12 cellular contexts compared by ENCODE assay signal in the genomic region with DNA sequence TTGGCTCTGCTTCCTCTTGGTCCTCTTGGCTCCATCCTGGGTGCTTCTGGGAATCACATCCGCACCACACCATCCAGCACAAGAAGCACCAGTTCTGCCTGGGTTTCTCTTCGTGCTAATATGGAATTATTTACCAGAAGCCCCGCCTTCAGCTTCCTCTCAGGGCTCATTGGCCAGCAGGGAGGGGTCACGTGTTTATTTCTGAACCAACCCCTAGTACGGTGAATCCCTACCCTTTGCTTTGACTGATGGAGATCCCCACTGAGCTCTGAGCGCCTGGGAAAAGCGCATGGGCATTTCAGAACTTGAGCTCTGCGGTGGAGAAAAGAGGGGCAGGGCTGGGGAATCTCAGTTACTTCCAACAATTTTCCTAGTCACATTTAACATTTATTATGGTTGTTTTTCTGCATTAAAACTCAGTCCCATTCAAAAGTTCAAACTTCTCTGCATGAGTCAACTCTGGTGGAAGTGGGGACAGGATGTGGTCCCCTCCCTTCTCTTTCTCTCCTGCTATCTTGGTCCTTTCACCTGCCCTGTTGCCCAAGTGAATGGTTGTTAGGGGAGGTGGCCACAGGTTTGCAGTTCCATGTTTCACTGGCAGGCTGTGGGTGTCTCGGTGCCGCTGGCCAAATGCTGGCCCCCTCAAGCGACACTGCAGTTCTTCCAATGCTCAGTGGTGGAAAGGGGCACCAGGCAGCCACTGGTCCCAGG.
A peak's percentile ranks its signal among the peaks of the same experiment; 100 is the strongest.
DNase-seq lines count a peak whose midpoint lies in the region; ATAC-seq and TF ChIP-seq lines count a peak whose summit lies in the region.
"Had no signal": no experiment of that assay in that cellular context is flagged by ENCODE, and none has a peak within 500 bp of the region (broad histone marks: within the 10 kb centered on the region; RNA-seq: fewer than 3 reads in every experiment).

No MANE protein-coding gene starts in this region.

- in situ Hi-C loops in GM13976 (cut with MboI; ENCODE audit: low sequenced_read_pairs, unreplicated experiment) (no loop called here), brain microvascular endothelial cell (cut with HindIII; ENCODE audit: low pct_ligation_motif_present, low sequenced_read_pairs) (no loop called here)

- ATAC-seq in GM21529 (IDR thresholded peaks at IDR 0.05; ENCODE audit: unreplicated experiment): peak; percentile 58
- ATAC-seq in memory B cell (ENCODE audit: low read depth): no peak
- ATAC-seq in HG03460 (IDR thresholded peaks at IDR 0.05; ENCODE audit: unreplicated experiment): no peak

- no peak for TF ChIP-seq CTCF in GM13976 (IDR thresholded peaks at IDR 0.05; ENCODE audit: borderline replicate concordance, control extremely low read depth, extremely low read depth, insufficient read depth, missing control alignments)
- TF ChIP-seq CTCF in brain microvascular endothelial cell (IDR thresholded peaks at IDR 0.05; ENCODE audit: low read depth, low read length, missing control alignments): no peak

- peaks cover 4% of the 10 kb centered on the region for H3K36me3 Mint-ChIP-seq in T-helper 1 cell treated with Interleukin-12 subunit alpha and Interleukin-12 subunit beta and Interleukin-4 antibody, amounts not matched to agents 30 μg/mL and 1 μg/mL, for 36 hours (ENCODE audit: low read depth)
- no peaks in the 10 kb centered on the region for H3K36me3 Mint-ChIP-seq in memory B cell
- H3K36me3 Mint-ChIP-seq: brain had no signal

- H3K4me1 Mint-ChIP-seq in T-helper 1 cell treated with Interleukin-12 subunit alpha and Interleukin-12 subunit beta and Interleukin-4 antibody, amounts not matched to agents 30 μg/mL and 1 μg/mL, for 36 hours (ENCODE audit: low read depth): peaks cover 59% of the 10 kb centered on the region
- peaks cover 15% of the 10 kb centered on the region for H3K4me1 Mint-ChIP-seq in memory B cell

- peak overlapping the region; percentile 46 for H3K4me3 Mint-ChIP-seq in T-helper 1 cell treated with Interleukin-12 subunit alpha and Interleukin-12 subunit beta and Interleukin-4 antibody, amounts not matched to agents 30 μg/mL and 1 μg/mL, for 36 hours
- H3K4me3 Mint-ChIP-seq in memory B cell: no peak overlapping the region
- H3K4me3 Mint-ChIP-seq: brain had no signal

- no peak overlapping the region for H3K27ac ChIP-seq in brain microvascular endothelial cell
- H3K27ac ChIP-seq: epithelial cell of prostate, thyroid gland had no signal

- no peaks in the 10 kb centered on the region for H3K27me3 ChIP-seq in brain microvascular endothelial cell (replicated peaks)
- H3K27me3 ChIP-seq: thyroid gland had no signal

- H3K27ac Mint-ChIP-seq in T-helper 1 cell treated with Interleukin-12 subunit alpha and Interleukin-12 subunit beta and Interleukin-4 antibody, amounts not matched to agents 30 μg/mL and 1 μg/mL, for 36 hours: peak overlapping the region; percentile 67
- peak overlapping the region; percentile 11 for H3K27ac Mint-ChIP-seq in memory B cell

- no peaks in the 10 kb centered on the region for H3K9me3 Mint-ChIP-seq in T-helper 1 cell treated with Interleukin-12 subunit alpha and Interleukin-12 subunit beta and Interleukin-4 antibody, amounts not matched to agents 30 μg/mL and 1 μg/mL, for 36 hours
- no peaks in the 10 kb centered on the region for H3K9me3 Mint-ChIP-seq in memory B cell
- H3K9me3 Mint-ChIP-seq: brain had no signal

- H3K4me3 ChIP-seq in brain microvascular endothelial cell (ENCODE audit: low read depth, low read length): no peak overlapping the region
- H3K4me3 ChIP-seq: thyroid gland had no signal

- peaks cover 34% of the 10 kb centered on the region for H3K27me3 Mint-ChIP-seq in T-helper 1 cell treated with Interleukin-12 subunit alpha and Interleukin-12 subunit beta and Interleukin-4 antibody, amounts not matched to agents 30 μg/mL and 1 μg/mL, for 36 hours (ENCODE audit: low read depth)
- no peaks in the 10 kb centered on the region for H3K27me3 Mint-ChIP-seq in memory B cell

- DNase-seq in GM13976 (ENCODE audit: low spot score) (peak; percentile 41), memory B cell (ENCODE audit: low spot score in 2 of 2) (no peak), brain microvascular endothelial cell (no peak), cerebellum (ENCODE audit: low spot score) (no peak)
- DNase-seq: HCEC 1CT, Kasumi-1, thyroid gland had no signal

- H3K36me3 ChIP-seq in brain microvascular endothelial cell (replicated peaks): no peaks in the 10 kb centered on the region
- H3K36me3 ChIP-seq: thyroid gland had no signal
